In genomic region chr2:64675860-64676259, GRCh38 we compare ENCODE assay signal across 10 cellular contexts. TPM values are rescaled to one million over a fixed set of nuclear protein-coding genes. Genes with fewer than 3 reads are reported as not detected.
DNase-seq lines count a peak whose midpoint lies in the region; ATAC-seq, FAIRE-seq and TF ChIP-seq lines count a peak whose summit lies in the region.
"Had no signal": no experiment of that assay in that cellular context is flagged by ENCODE, and none has a peak within 500 bp of the region (broad histone marks: within the 10 kb centered on the region; RNA-seq: fewer than 3 reads in every experiment).

No MANE protein-coding gene starts in this region.

- H4K8ac ChIP-seq in mesendoderm (ENCODE audit: low read depth, low read length) = no peak overlapping the region

- H3K27me3 ChIP-seq in mesendoderm (ENCODE audit: insufficient read depth, low read length, poor library complexity) = no peaks in the 10 kb centered on the region
- H3K27me3 ChIP-seq in right atrium auricular region = no peaks in the 10 kb centered on the region

- H3K4me2 ChIP-seq in mesendoderm (ENCODE audit: low read length) = no peak overlapping the region

- H3K36me3 ChIP-seq in mesendoderm (ENCODE audit: control insufficient read depth, insufficient read depth, low read length) (no peaks in the 10 kb centered on the region), right atrium auricular region (no peaks in the 10 kb centered on the region)

- no peak overlapping the region for H3K56ac ChIP-seq in mesendoderm (ENCODE audit: low read length)

- H3K9ac ChIP-seq in mesendoderm (ENCODE audit: low read length) = no peak overlapping the region

- no peak overlapping the region for H4K5ac ChIP-seq in mesendoderm (ENCODE audit: low read length)

- H3K79me1 ChIP-seq in mesendoderm (ENCODE audit: low read length) = no peaks in the 10 kb centered on the region

- no peak overlapping the region for H2AK5ac ChIP-seq in mesendoderm (ENCODE audit: low read length)

- H3K27ac ChIP-seq in mesendoderm (ENCODE audit: low read depth, low read length) (no peak overlapping the region), right atrium auricular region (no peak overlapping the region)

- no peak overlapping the region for H3K18ac ChIP-seq in mesendoderm (ENCODE audit: low read length)

- no CpG with 5 or more reads among the region's 5 CpGs for WGBS in mesendoderm (ENCODE audit: extremely low coverage, insufficient coverage, low lambda C conversion rate)

- H2BK5ac ChIP-seq in mesendoderm (ENCODE audit: low read length) = no peak overlapping the region

- H3K4me1 ChIP-seq in mesendoderm (ENCODE audit: control insufficient read depth, low read depth, low read length) (no peaks in the 10 kb centered on the region), right atrium auricular region (no peaks in the 10 kb centered on the region)

- peak; percentile 67 for DNase-seq in stimulated activated naive CD4-positive, alpha-beta T cell treated with Interleukin-2 at 50 U/mL for 16 hours (lab: John Stamatoyannopoulos, UW)
- no peak for DNase-seq in stimulated activated naive CD4-positive, alpha-beta T cell (lab: John Stamatoyannopoulos, UW)
- DNase-seq in activated CD8-positive, alpha-beta memory T cell treated with anti-CD3 and anti-CD28 coated beads, Interleukin-2, amount 50 U/mL, for 48 hours = peak; percentile 66
- DNase-seq in mesendoderm (peak; percentile 58), urothelium cell line (ENCODE audit: low spot score) (peak; percentile 74), medulla oblongata (ENCODE audit: extremely low spot score) (no peak), right atrium auricular region (ENCODE audit: low spot score) (no peak)
- DNase-seq: T-helper 17 cell had no signal

- H3K9me3 ChIP-seq in right atrium auricular region = no peaks in the 10 kb centered on the region

- peak; percentile 78 for FAIRE-seq in urothelium cell line (lab: Jason Lieb, UNC)

- H3K4me3 ChIP-seq in mesendoderm (ENCODE audit: low read length) = no peak overlapping the region
- H3K4me3 ChIP-seq in right atrium auricular region = no peak overlapping the region
- H3K4me3 ChIP-seq: lung had no signal

- no peaks in the 10 kb centered on the region for H3K79me2 ChIP-seq in mesendoderm (ENCODE audit: control insufficient read depth, insufficient read depth, low read length)

- no peak overlapping the region for H3K4ac ChIP-seq in mesendoderm (ENCODE audit: low read depth, low read length)

- ATAC-seq in HG03439 (IDR thresholded peaks at IDR 0.05; ENCODE audit: unreplicated experiment) = no peak
- ATAC-seq: T-helper 17 cell had no signal

- no peak overlapping the region for H3K23ac ChIP-seq in mesendoderm (ENCODE audit: low read length)

- H2BK15ac ChIP-seq in mesendoderm (replicated peaks; ENCODE audit: low read depth) = no peak overlapping the region

- TF ChIP-seq CTCF in right atrium auricular region (IDR thresholded peaks at IDR 0.05) = no peak

- no peak overlapping the region for H2BK120ac ChIP-seq in mesendoderm (ENCODE audit: low read depth, low read length)

RNA-seq across cellular contexts. Expression of gene SERTAD2, which starts 22.1 kb away (rescaled TPM):
- polyA plus RNA-seq in mesendoderm (2013, experiment 1 of 2) = 9.4 TPM
- polyA plus RNA-seq in mesendoderm (2013, experiment 2 of 2) = 9.0 TPM
- 10 to 100 TPM; 15.8 to 22.2 TPM for total RNA-seq in right atrium auricular region

Comparison
In these comparisons a context has a peak if more than half of its experiments do, and no peak if none do; other contexts are left out.
1. DNase-seq: peak in stimulated activated naive CD4-positive, alpha-beta T cell treated with Interleukin-2 at 50 U/mL for 16 hours (single experiment), activated CD8-positive, alpha-beta memory T cell treated with anti-CD3 and anti-CD28 coated beads, Interleukin-2, amount 50 U/mL, for 48 hours (single experiment), mesendoderm (single experiment) and urothelium cell line (single experiment); none in stimulated activated naive CD4-positive, alpha-beta T cell (0 of 6), medulla oblongata (single experiment) and right atrium auricular region (single experiment).